Comparison of ENCODE assay signal across 16 cellular contexts in the genomic region with DNA sequence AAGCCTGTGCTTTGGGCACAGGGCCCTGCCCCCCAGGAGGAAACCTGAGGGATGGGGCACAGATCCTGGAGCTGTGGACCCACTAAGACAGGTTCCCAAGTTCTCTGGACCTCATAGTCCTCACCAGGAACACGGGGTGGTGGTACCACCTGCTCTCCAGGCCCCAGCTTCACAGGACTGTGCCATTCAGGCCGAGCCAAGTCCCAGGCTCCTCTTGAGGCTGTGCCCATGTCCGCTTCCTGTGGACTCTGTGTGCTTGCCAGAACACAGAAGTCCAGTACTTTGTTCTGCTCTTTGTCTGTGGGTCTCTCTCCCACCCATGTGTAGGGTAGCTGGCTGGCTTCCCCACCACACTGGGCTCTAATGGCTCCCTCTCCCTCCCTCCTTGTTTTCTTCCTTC.
A peak's percentile ranks its signal among the peaks of the same experiment; 100 is the strongest.
DNase-seq lines count a peak whose midpoint lies in the region; ATAC-seq and TF ChIP-seq lines count a peak whose summit lies in the region.
"Had no signal": no experiment of that assay in that cellular context is flagged by ENCODE, and none has a peak within 500 bp of the region (broad histone marks: within the 10 kb centered on the region; RNA-seq: fewer than 3 reads in every experiment).

No MANE protein-coding gene starts in this region.

- no peaks in the 10 kb centered on the region for H3K4me1 ChIP-seq in ascending aorta
- H3K4me1 ChIP-seq: body of pancreas, heart left ventricle, vagina had no signal

- DNase-seq in stimulated activated naive CD8-positive, alpha-beta T cell treated with anti-CD3 and anti-CD28 coated beads, Interleukin-15, amount 100 ng/mL, for 72 hours = no peak
- no peak for DNase-seq in stimulated activated naive CD8-positive, alpha-beta T cell treated with anti-CD3 and anti-CD28 coated beads, Interleukin-15, Interleukin-2, amounts not matched to agents 100 U/mL and 50 U/mL, for 24 hours
- DNase-seq in MG63 = peak; percentile 9
- no peak for DNase-seq in NCI-H2081 (lab: John Stamatoyannopoulos, UW)
- no peak for DNase-seq in ascending aorta (ENCODE audit: low spot score in 2 of 2)
- no peak for DNase-seq in left colon
- DNase-seq: activated T-cell treated with anti-CD3 and anti-CD28 coated beads for 4 hours, DMS153, left cardiac atrium, NCI-H1694 treated with DMSO at 0.1 percent for 48 hours had no signal

- no peak for TF ChIP-seq CTCF in ascending aorta (IDR thresholded peaks at IDR 0.05)

- intact Hi-C loops in dendritic cell treated with granulocyte-macrophage colony-stimulating factor and Interleukin-4, amounts not matched to agents 40 ng/mL and 50 ng/mL, for 4 days (cut with micrococcal nuclease) = no loop called here
- intact Hi-C loops in ascending aorta (cut with DNase I) (no loop called here), left colon (cut with DNase I, micrococcal nuclease) (no loop called here)

- peak; percentile 4 for ATAC-seq in stimulated activated naive CD8-positive, alpha-beta T cell treated with anti-CD3 and anti-CD28 coated beads, Interleukin-15, amount 100 ng/mL, for 72 hours
- ATAC-seq in stimulated activated naive CD8-positive, alpha-beta T cell treated with anti-CD3 and anti-CD28 coated beads, Interleukin-15, Interleukin-2, amounts not matched to agents 100 U/mL and 50 U/mL, for 24 hours = no peak
- ATAC-seq in HG02763 (IDR thresholded peaks at IDR 0.05; ENCODE audit: unreplicated experiment) (no peak), left colon (no peak)
- ATAC-seq: body of pancreas had no signal

- H3K9me3 Mint-ChIP-seq in stimulated activated naive CD8-positive, alpha-beta T cell treated with anti-CD3 and anti-CD28 coated beads, Interleukin-15, amount 100 ng/mL, for 72 hours = peaks cover 0 to 19% of the 10 kb centered on the region in 2 donors
- peaks cover 12% of the 10 kb centered on the region for H3K9me3 Mint-ChIP-seq in dendritic cell treated with granulocyte-macrophage colony-stimulating factor and Interleukin-4, amounts not matched to agents 40 ng/mL and 50 ng/mL, for 4 days

- peak overlapping the region; percentile 69 to 90 for H3K27ac Mint-ChIP-seq in stimulated activated naive CD8-positive, alpha-beta T cell treated with anti-CD3 and anti-CD28 coated beads, Interleukin-15, amount 100 ng/mL, for 72 hours
- peak overlapping the region; percentile 18 for H3K27ac Mint-ChIP-seq in dendritic cell treated with granulocyte-macrophage colony-stimulating factor and Interleukin-4, amounts not matched to agents 40 ng/mL and 50 ng/mL, for 4 days

- no peak overlapping the region for H3K4me3 Mint-ChIP-seq in stimulated activated naive CD8-positive, alpha-beta T cell treated with anti-CD3 and anti-CD28 coated beads, Interleukin-15, amount 100 ng/mL, for 72 hours
- H3K4me3 Mint-ChIP-seq in dendritic cell treated with granulocyte-macrophage colony-stimulating factor and Interleukin-4, amounts not matched to agents 40 ng/mL and 50 ng/mL, for 4 days = no peak overlapping the region

- H3K27me3 Mint-ChIP-seq in stimulated activated naive CD8-positive, alpha-beta T cell treated with anti-CD3 and anti-CD28 coated beads, Interleukin-15, amount 100 ng/mL, for 72 hours = no peaks in the 10 kb centered on the region
- H3K27me3 Mint-ChIP-seq in dendritic cell treated with granulocyte-macrophage colony-stimulating factor and Interleukin-4, amounts not matched to agents 40 ng/mL and 50 ng/mL, for 4 days = no peaks in the 10 kb centered on the region

- H3K27me3 ChIP-seq in MG63 (no peaks in the 10 kb centered on the region), ascending aorta (no peaks in the 10 kb centered on the region)
- H3K27me3 ChIP-seq: body of pancreas, heart left ventricle, testis, vagina had no signal

- no peaks in the 10 kb centered on the region for H3K4me1 Mint-ChIP-seq in stimulated activated naive CD8-positive, alpha-beta T cell treated with anti-CD3 and anti-CD28 coated beads, Interleukin-15, amount 100 ng/mL, for 72 hours
- H3K4me1 Mint-ChIP-seq in dendritic cell treated with granulocyte-macrophage colony-stimulating factor and Interleukin-4, amounts not matched to agents 40 ng/mL and 50 ng/mL, for 4 days (ENCODE audit: low read depth) = peaks cover 7% of the 10 kb centered on the region

- H3K9me3 ChIP-seq in MG63 (no peaks in the 10 kb centered on the region), ascending aorta (no peaks in the 10 kb centered on the region)
- H3K9me3 ChIP-seq: body of pancreas, testis, vagina had no signal

- H3K36me3 Mint-ChIP-seq in dendritic cell treated with granulocyte-macrophage colony-stimulating factor and Interleukin-4, amounts not matched to agents 40 ng/mL and 50 ng/mL, for 4 days (ENCODE audit: low read depth) = no peaks in the 10 kb centered on the region

- no peak overlapping the region for H3K27ac ChIP-seq in ascending aorta
- H3K27ac ChIP-seq: body of pancreas, heart left ventricle, testis, vagina had no signal

- H3K36me3 ChIP-seq in MG63 (no peaks in the 10 kb centered on the region), ascending aorta (no peaks in the 10 kb centered on the region)
- H3K36me3 ChIP-seq: heart left ventricle, vagina had no signal

- H3K4me3 ChIP-seq in MG63 (peak overlapping the region; percentile 34), ascending aorta (no peak overlapping the region)
- H3K4me3 ChIP-seq: body of pancreas, heart left ventricle, vagina had no signal
